In genomic region chr4:176300565-176300964, GRCh38 we compare ENCODE assay signal across 1 cellular context.
TF ChIP-seq lines count a peak whose summit lies in the region.

No MANE protein-coding gene starts in this region.

TF ChIP-seq in GM12878, 131 proteins besides CTCF, POLR2A, EP300 and RAD21:
- TF ChIP-seq CUX1 (IDR thresholded peaks at IDR 0.05; ENCODE audit: insufficient replicate concordance, low read depth, low read length) (no peak), CBX3 (IDR thresholded peaks at IDR 0.05; ENCODE audit: borderline replicate concordance, low read depth) (no peak), SIX5 (IDR thresholded peaks at IDR 0.05; ENCODE audit: low read depth, low read length, severe bottlenecking) (peak; percentile 44)
